ENCODE assay signal across 21 cellular contexts in genomic region chr6:33818293-33818692, GRCh38. TPM values are rescaled to one million over a fixed set of nuclear protein-coding genes. Genes with fewer than 3 reads are reported as not detected.
A peak's percentile ranks its signal among the peaks of the same experiment; 100 is the strongest.
DNase-seq lines count a peak whose midpoint lies in the region; ATAC-seq, FAIRE-seq and TF ChIP-seq lines count a peak whose summit lies in the region.
"Had no signal": no experiment of that assay in that cellular context is flagged by ENCODE, and none has a peak within 500 bp of the region (broad histone marks: within the 10 kb centered on the region; RNA-seq: fewer than 3 reads in every experiment).

No MANE protein-coding gene starts in this region.

- FAIRE-seq in HTR-8/SVneo (lab: Jason Lieb, UNC) (peak; percentile 49), kidney (lab: Jason Lieb, UNC) (no peak)
- FAIRE-seq: GM12892, GM18507 had no signal

- H3K9ac ChIP-seq in kidney (ENCODE audit: low read length in 2 of 2) = no peak overlapping the region

- peak; percentile 3 for DNase-seq in left ventricle myocardium superior
- DNase-seq in Right ventricle myocardium inferior (ENCODE audit: missing footprints) = no peak
- DNase-seq in HTR-8/SVneo (ENCODE audit: insufficient read length, low spot score) = no peak
- peak; percentile 6 for DNase-seq in kidney
- no peak for DNase-seq in pons (ENCODE audit: low spot score)
- no peak for DNase-seq in putamen (ENCODE audit: low spot score)
- DNase-seq: ACHN; BE2C; C1 segment of cervical spinal cord; CD4-positive, CD25-positive, alpha-beta regulatory T cell; CD8-positive, alpha-beta memory T cell; COR-L47; DMS 273 treated with DMSO at 0.1 percent for 48 hours; GDM1; H7 had no signal

- no peaks in the 10 kb centered on the region for H3K9me3 ChIP-seq in kidney (ENCODE audit: control insufficient read depth in 1 of 2, low read length in 2 of 2)
- H3K9me3 ChIP-seq: BE2C had no signal

- ATAC-seq in left ventricle myocardium superior (no peak), Right ventricle myocardium inferior (no peak)
- ATAC-seq: GM23338, HCT116 had no signal

- no peak overlapping the region for H3K4me3 ChIP-seq in kidney (ENCODE audit: low read length in 2 of 2)
- H3K4me3 ChIP-seq: GM23338 had no signal

- no peak overlapping the region for H3K27ac ChIP-seq in kidney (ENCODE audit: low read depth in 2 of 2, low read length in 2 of 2)

- no peaks in the 10 kb centered on the region for H3K36me3 ChIP-seq in kidney (ENCODE audit: control insufficient read depth in 1 of 2, insufficient read depth in 2 of 2, low read length in 2 of 2)
- H3K36me3 ChIP-seq: BE2C had no signal

- intact Hi-C loops in left ventricle myocardium superior (cut with micrococcal nuclease) = no loop called here
- intact Hi-C loops in Right ventricle myocardium inferior (cut with DNase I) = no loop called here
- intact Hi-C loops in kidney (cut with DNase I) = no loop called here

- no peak for TF ChIP-seq CTCF in kidney (IDR thresholded peaks at IDR 0.05; ENCODE audit: borderline replicate concordance, extremely low read depth, insufficient read depth)

- peaks cover 0 to 9% of the 10 kb centered on the region in 2 donors for H3K4me1 ChIP-seq in kidney (ENCODE audit: control insufficient read depth in 1 of 2, insufficient read depth in 1 of 2, low read depth in 1 of 2, low read length in 2 of 2)

RNA-seq across cellular contexts. Expression of gene MLN, which starts 14.5 kb away (rescaled TPM):
- total RNA-seq in left ventricle myocardium superior = not detected
- total RNA-seq in Right ventricle myocardium inferior = not detected
- total RNA-seq in kidney = not detected
- not detected for polyA plus RNA-seq in kidney (ENCODE audit: insufficient read depth, low read depth, low replicate concordance)
- total RNA-seq: A172; CD4-positive, CD25-positive, alpha-beta regulatory T cell; CD8-positive, alpha-beta memory T cell; Daoy; GM23338; H7 had no signal
- polyA plus RNA-seq: CD4-positive, CD25-positive, alpha-beta regulatory T cell; CD8-positive, alpha-beta memory T cell; GM23338 had no signal

RNA-seq across cellular contexts. Expression of gene LEMD2, which starts 29.4 kb away (rescaled TPM):
- total RNA-seq in left ventricle myocardium superior = 22.5 TPM
- 23.2 TPM for total RNA-seq in Right ventricle myocardium inferior
- 57.1 TPM for total RNA-seq in kidney
- polyA plus RNA-seq in kidney (ENCODE audit: insufficient read depth, low read depth, low replicate concordance) = 36.4 TPM

Comparison
In these comparisons a context has a peak if more than half of its experiments do, and no peak if none do; other contexts are left out.
1. DNase-seq: peak in left ventricle myocardium superior (single experiment) and kidney (single experiment); none in Right ventricle myocardium inferior (single experiment), HTR-8/SVneo (single experiment), pons (single experiment) and putamen (single experiment).